ENCODE assay signal across 8 cellular contexts in the genomic region with DNA sequence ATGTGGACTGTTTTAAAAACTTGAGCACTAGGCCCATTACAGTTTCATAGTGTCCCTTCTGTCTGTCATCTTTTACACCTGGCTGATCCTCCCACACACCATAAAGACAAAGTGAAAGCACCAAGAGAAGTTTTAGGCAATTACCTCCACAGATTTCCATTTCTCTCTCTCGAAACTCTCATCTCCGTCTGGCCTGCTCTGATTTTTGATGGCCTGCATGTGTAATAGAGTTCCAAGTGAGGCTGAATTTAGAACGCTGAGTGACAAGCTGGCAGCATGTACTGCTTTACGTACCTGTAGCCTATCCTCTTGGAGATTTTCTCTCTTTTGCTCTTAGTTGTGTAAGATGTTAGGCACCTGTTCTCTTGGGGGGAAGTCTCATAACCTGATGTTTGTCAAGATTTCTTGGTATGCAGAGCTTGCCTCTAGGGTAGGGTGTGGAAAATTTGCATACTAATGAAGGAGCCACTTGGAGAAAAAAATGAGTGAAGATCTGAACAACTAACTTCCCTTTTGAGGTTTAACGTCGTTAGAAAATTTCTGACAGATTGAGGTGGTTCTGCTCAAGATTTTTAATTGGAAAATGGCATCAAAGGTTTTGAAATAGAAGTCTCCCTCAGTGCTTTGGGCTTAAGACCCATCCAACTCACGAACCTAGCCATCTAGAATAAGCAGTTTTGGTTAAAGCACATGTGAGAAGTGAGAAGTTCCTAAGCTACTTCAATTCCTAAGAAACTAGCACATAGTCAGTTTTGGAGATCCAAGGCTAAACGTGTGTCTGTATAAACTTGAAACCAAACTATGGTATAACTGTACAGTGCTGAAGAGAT. TPM values are rescaled to one million over a fixed set of nuclear protein-coding genes. Genes with fewer than 3 reads are reported as not detected.
A peak's percentile ranks its signal among the peaks of the same experiment; 100 is the strongest.
DNase-seq lines count a peak whose midpoint lies in the region; ATAC-seq, FAIRE-seq and TF ChIP-seq lines count a peak whose summit lies in the region.

No MANE protein-coding gene starts in this region.

- DNase-seq in Right ventricle myocardium inferior (ENCODE audit: missing footprints) (no peak), left cardiac atrium (no peak), NOMO-1 treated with dmso at 0.1 percent for 144 hours (lab: John Stamatoyannopoulos, UW; ENCODE audit: unreplicated experiment) (peak; percentile 68), D721Med (ENCODE audit: insufficient read length, low spot score) (no peak), hypothalamus (lab: John Stamatoyannopoulos, UW) (no peak), NCI-H510A treated with DMSO at 0.1 percent for 48 hours (lab: John Stamatoyannopoulos, UW) (no peak)
- DNase-seq in stimulated activated naive CD8-positive, alpha-beta T cell treated with anti-CD3 and anti-CD28 coated beads, Interleukin-15, amount 100 ng/mL, for 72 hours, result no peak

- H3K27me3 Mint-ChIP-seq in stimulated activated naive CD8-positive, alpha-beta T cell treated with anti-CD3 and anti-CD28 coated beads, Interleukin-15, amount 100 ng/mL, for 72 hours, result no peaks in the 10 kb centered on the region

- peak overlapping the region in 1 of 2 donors; percentile 85 for H3K27ac Mint-ChIP-seq in stimulated activated naive CD8-positive, alpha-beta T cell treated with anti-CD3 and anti-CD28 coated beads, Interleukin-15, amount 100 ng/mL, for 72 hours

- H3K9me3 Mint-ChIP-seq in stimulated activated naive CD8-positive, alpha-beta T cell treated with anti-CD3 and anti-CD28 coated beads, Interleukin-15, amount 100 ng/mL, for 72 hours, result peaks cover 11 to 20% of the 10 kb centered on the region in 2 donors

- no peak for FAIRE-seq in D721Med (lab: Jason Lieb, UNC)

- intact Hi-C loops in Right ventricle myocardium inferior (cut with DNase I) (no loop called here), left cardiac atrium (cut with DNase I) (no loop called here)

- TF ChIP-seq CTCF in D721Med (IDR thresholded peaks at IDR 0.05; ENCODE audit: insufficient read depth, missing control alignments), result no peak

- peak overlapping the region in 1 of 2 donors; percentile 55 for H3K4me3 Mint-ChIP-seq in stimulated activated naive CD8-positive, alpha-beta T cell treated with anti-CD3 and anti-CD28 coated beads, Interleukin-15, amount 100 ng/mL, for 72 hours

- peaks cover 9% of the 10 kb centered on the region for H3K4me1 Mint-ChIP-seq in stimulated activated naive CD8-positive, alpha-beta T cell treated with anti-CD3 and anti-CD28 coated beads, Interleukin-15, amount 100 ng/mL, for 72 hours

- peak; percentile 39 for ATAC-seq in Right ventricle myocardium inferior
- ATAC-seq in left cardiac atrium, result no peak
- peak; percentile 76 for ATAC-seq in HG02884 (IDR thresholded peaks at IDR 0.05; ENCODE audit: unreplicated experiment)
- ATAC-seq in stimulated activated naive CD8-positive, alpha-beta T cell treated with anti-CD3 and anti-CD28 coated beads, Interleukin-15, amount 100 ng/mL, for 72 hours, result peak; percentile 77

RNA-seq across cellular contexts. Expression of gene RAP1GDS1, which starts 57.6 kb away (rescaled TPM):
- total RNA-seq in Right ventricle myocardium inferior, result 14.0 TPM
- total RNA-seq in left cardiac atrium, result 10 to 100 TPM; 16.0 to 16.1 TPM

Comparison
In these comparisons a context has a peak if more than half of its experiments do, and no peak if none do; other contexts are left out.
1. ATAC-seq: peak in Right ventricle myocardium inferior (single experiment), HG02884 (single experiment) and stimulated activated naive CD8-positive, alpha-beta T cell treated with anti-CD3 and anti-CD28 coated beads, Interleukin-15, amount 100 ng/mL, for 72 hours (single experiment); none in left cardiac atrium (0 of 2).